Comparison of ENCODE assay signal across 2 cellular contexts in the genomic region with DNA sequence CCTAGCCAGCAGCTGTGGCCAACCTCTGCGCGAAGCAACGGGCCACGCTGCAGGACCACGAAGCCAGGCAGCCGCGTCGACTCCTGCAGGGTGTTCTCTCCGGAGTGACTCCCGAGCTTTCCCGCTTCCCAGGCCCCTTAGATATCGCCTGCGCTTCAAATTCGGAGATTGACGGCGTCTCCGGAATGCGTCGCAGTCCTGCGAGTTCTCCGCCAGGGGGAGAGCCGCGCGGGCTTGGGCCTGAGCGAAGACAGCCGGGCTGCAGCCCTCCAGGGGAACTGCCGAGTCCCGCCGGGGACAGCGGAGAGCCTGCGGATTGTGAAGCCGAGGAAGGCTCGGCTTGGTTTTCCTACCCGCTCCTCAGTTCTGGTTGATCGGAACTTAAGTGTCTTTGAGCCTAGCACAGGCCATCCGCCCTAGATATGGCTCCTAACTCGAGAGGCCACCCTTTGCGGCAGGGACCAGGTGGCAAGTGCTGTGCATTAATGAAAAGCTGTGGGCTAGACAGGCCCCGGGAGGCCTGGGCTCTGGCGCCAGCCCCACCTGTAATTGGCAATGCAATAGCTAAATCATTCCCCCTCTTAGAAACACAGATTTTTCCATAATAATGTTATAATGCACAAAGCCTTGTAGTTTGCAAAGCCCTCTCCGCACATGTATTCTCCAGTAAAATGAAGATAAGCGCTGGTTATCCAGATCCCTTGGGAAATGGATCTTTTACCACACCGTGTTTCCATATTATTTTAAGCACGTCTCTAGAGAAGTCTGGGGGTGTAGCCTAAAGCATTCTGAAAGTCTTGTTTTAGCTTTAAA.
TF ChIP-seq lines count a peak whose summit lies in the region.

No MANE protein-coding gene starts in this region.

TF ChIP-seq in HEK293T, 16 proteins besides CTCF, POLR2A, EP300 and RAD21 (continued from another document):
- TF ChIP-seq, protein P1, sequence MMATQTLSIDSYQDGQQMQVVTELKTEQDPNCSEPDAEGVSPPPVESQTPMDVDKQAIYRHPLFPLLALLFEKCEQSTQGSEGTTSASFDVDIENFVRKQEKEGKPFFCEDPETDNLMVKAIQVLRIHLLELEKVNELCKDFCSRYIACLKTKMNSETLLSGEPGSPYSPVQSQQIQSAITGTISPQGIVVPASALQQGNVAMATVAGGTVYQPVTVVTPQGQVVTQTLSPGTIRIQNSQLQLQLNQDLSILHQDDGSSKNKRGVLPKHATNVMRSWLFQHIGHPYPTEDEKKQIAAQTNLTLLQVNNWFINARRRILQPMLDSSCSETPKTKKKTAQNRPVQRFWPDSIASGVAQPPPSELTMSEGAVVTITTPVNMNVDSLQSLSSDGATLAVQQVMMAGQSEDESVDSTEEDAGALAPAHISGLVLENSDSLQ (IDR thresholded peaks at IDR 0.05), result peak; percentile 82
- TF ChIP-seq L3MBTL2 (conservative IDR thresholded peaks at IDR 0.05) (peak; percentile 93), CTBP1 (IDR thresholded peaks at IDR 0.05; ENCODE audit: borderline replicate concordance) (no peak), SUZ12 (IDR thresholded peaks at IDR 0.05) (no peak), SP1 (IDR thresholded peaks at IDR 0.05) (no peak), FOXM1 (IDR thresholded peaks at IDR 0.05; ENCODE audit: borderline replicate concordance) (no peak), FOXK2 (IDR thresholded peaks at IDR 0.05) (no peak), ZNF384 (IDR thresholded peaks at IDR 0.05) (no peak)

TF ChIP-seq in SK-N-SH, 30 proteins besides CTCF, POLR2A, EP300 and RAD21 (continued from another document):
- TF ChIP-seq NFIC (IDR thresholded peaks at IDR 0.05; ENCODE audit: borderline replicate concordance) (no peak), POLR2AphosphoS5 (IDR thresholded peaks at IDR 0.05; ENCODE audit: low read depth, low read length) (no peak; the same call in 1 of the 2 replicates), USF1 (IDR thresholded peaks at IDR 0.05; ENCODE audit: borderline replicate concordance, low read depth) (no peak), FOXM1 (IDR thresholded peaks at IDR 0.05; ENCODE audit: low read depth) (no peak), TCF12 (IDR thresholded peaks at IDR 0.05) (peak; percentile 44; the same call in 1 of the 2 replicates), CHD2 (IDR thresholded peaks at IDR 0.05; ENCODE audit: low read length, partially characterized antibody) (peak; percentile 37), NRF1 (IDR thresholded peaks at IDR 0.05; ENCODE audit: low read depth, low read length) (peak; percentile 7; the same call in 1 of the 2 replicates), ELF1 (IDR thresholded peaks at IDR 0.05) (no peak), RCOR1 (IDR thresholded peaks at IDR 0.05; ENCODE audit: low read length) (no peak), IRF3 (IDR thresholded peaks at IDR 0.05; ENCODE audit: low read depth, low read length) (no peak), RXRA (IDR thresholded peaks at IDR 0.05; ENCODE audit: borderline replicate concordance, low read depth) (peak; percentile 29; the same call in 1 of the 2 replicates), SMC3 (IDR thresholded peaks at IDR 0.05; ENCODE audit: low read depth, low read length) (peak; percentile 85), USF2 (IDR thresholded peaks at IDR 0.05; ENCODE audit: borderline replicate concordance, low read depth, low read length) (no peak), MEF2A (IDR thresholded peaks at IDR 0.05; ENCODE audit: borderline replicate concordance, low read depth) (no peak), EZH2phosphoT487 (IDR thresholded peaks at IDR 0.05; ENCODE audit: borderline replicate concordance, low read depth) (no peak), SIN3A (IDR thresholded peaks at IDR 0.05; ENCODE audit: borderline replicate concordance, low read depth, low read length) (peak; percentile 56; the same call in 1 of the 2 replicates), GABPA (IDR thresholded peaks at IDR 0.05; ENCODE audit: low read depth) (no peak), TEAD4 (IDR thresholded peaks at IDR 0.05; ENCODE audit: borderline replicate concordance, insufficient read depth) (peak; percentile 63; the same call in 1 of the 2 replicates), TAF1 (IDR thresholded peaks at IDR 0.05; ENCODE audit: borderline replicate concordance, low read depth, low read length) (peak; percentile 34; the same call in 1 of the 2 replicates), FOXJ3 (CRISPR knock-in tag; IDR thresholded peaks at IDR 0.05) (peak; percentile 57; the same call in 1 of the 2 replicates), FOSL2 (IDR thresholded peaks at IDR 0.05; ENCODE audit: borderline replicate concordance, low read depth) (no peak; the same call in 1 of the 2 replicates)
- TF ChIP-seq, protein P2, sequence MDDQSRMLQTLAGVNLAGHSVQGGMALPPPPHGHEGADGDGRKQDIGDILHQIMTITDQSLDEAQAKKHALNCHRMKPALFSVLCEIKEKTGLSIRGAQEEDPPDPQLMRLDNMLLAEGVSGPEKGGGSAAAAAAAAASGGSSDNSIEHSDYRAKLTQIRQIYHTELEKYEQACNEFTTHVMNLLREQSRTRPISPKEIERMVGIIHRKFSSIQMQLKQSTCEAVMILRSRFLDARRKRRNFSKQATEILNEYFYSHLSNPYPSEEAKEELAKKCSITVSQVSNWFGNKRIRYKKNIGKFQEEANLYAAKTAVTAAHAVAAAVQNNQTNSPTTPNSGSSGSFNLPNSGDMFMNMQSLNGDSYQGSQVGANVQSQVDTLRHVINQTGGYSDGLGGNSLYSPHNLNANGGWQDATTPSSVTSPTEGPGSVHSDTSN (IDR thresholded peaks at IDR 0.05), result peak; percentile 77
- TF ChIP-seq, protein P3, sequence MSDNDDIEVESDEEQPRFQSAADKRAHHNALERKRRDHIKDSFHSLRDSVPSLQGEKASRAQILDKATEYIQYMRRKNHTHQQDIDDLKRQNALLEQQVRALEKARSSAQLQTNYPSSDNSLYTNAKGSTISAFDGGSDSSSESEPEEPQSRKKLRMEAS (IDR thresholded peaks at IDR 0.05; ENCODE audit: low read depth), result peak; percentile 86
- TF ChIP-seq, protein P4, sequence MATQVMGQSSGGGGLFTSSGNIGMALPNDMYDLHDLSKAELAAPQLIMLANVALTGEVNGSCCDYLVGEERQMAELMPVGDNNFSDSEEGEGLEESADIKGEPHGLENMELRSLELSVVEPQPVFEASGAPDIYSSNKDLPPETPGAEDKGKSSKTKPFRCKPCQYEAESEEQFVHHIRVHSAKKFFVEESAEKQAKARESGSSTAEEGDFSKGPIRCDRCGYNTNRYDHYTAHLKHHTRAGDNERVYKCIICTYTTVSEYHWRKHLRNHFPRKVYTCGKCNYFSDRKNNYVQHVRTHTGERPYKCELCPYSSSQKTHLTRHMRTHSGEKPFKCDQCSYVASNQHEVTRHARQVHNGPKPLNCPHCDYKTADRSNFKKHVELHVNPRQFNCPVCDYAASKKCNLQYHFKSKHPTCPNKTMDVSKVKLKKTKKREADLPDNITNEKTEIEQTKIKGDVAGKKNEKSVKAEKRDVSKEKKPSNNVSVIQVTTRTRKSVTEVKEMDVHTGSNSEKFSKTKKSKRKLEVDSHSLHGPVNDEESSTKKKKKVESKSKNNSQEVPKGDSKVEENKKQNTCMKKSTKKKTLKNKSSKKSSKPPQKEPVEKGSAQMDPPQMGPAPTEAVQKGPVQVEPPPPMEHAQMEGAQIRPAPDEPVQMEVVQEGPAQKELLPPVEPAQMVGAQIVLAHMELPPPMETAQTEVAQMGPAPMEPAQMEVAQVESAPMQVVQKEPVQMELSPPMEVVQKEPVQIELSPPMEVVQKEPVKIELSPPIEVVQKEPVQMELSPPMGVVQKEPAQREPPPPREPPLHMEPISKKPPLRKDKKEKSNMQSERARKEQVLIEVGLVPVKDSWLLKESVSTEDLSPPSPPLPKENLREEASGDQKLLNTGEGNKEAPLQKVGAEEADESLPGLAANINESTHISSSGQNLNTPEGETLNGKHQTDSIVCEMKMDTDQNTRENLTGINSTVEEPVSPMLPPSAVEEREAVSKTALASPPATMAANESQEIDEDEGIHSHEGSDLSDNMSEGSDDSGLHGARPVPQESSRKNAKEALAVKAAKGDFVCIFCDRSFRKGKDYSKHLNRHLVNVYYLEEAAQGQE (IDR thresholded peaks at IDR 0.05; ENCODE audit: low read depth, low read length), result peak; percentile 61
